In genomic region chr1:16172964-16173446, GRCh38 we compare ENCODE assay signal across 8 cellular contexts. TPM values are rescaled to one million over a fixed set of nuclear protein-coding genes. Genes with fewer than 3 reads are reported as not detected.
DNase-seq lines count a peak whose midpoint lies in the region; ATAC-seq and TF ChIP-seq lines count a peak whose summit lies in the region.

No MANE protein-coding gene starts in this region.

- H3K9me3 Mint-ChIP-seq in HFFc6, result no peaks in the 10 kb centered on the region

- no peak for ATAC-seq in GM18520 (IDR thresholded peaks at IDR 0.05; ENCODE audit: unreplicated experiment)
- no peak for ATAC-seq in HG03095 (IDR thresholded peaks at IDR 0.05; ENCODE audit: unreplicated experiment)

- H3K36me3 Mint-ChIP-seq in HFFc6 (ENCODE audit: low read depth), result no peaks in the 10 kb centered on the region

- H3K4me1 Mint-ChIP-seq in HFFc6 (ENCODE audit: low read depth), result peaks cover 52% of the 10 kb centered on the region

- H3K27me3 Mint-ChIP-seq in HFFc6 (ENCODE audit: insufficient read depth), result peaks cover 4% of the 10 kb centered on the region; the same call in 1 of the 2 replicates

- peak overlapping the region; percentile 60 for H3K4me3 Mint-ChIP-seq in HFFc6

- peak; percentile 53 for DNase-seq in HFFc6
- peak; percentile 72 for DNase-seq in SKM-1 (lab: John Stamatoyannopoulos, UW; ENCODE audit: unreplicated experiment)
- peak; percentile 68 for DNase-seq in fibroblast of the aortic adventitia (ENCODE audit: low read depth)
- peak; percentile 66 for DNase-seq in renal cortical epithelial cell (ENCODE audit: low read depth)
- no peak for DNase-seq in NCI-H2171 (lab: John Stamatoyannopoulos, UW)
- no peak for DNase-seq in cerebellar cortex (ENCODE audit: low spot score)

- TF ChIP-seq CTCF in HFFc6 (IDR thresholded peaks at IDR 0.05) (no peak), fibroblast of the aortic adventitia (IDR thresholded peaks at IDR 0.05; ENCODE audit: insufficient read depth, low read length) (no peak)

- H3K4me3 ChIP-seq in fibroblast of the aortic adventitia (ENCODE audit: low read depth, low read length), result no peak overlapping the region

- peak overlapping the region; percentile 96 for H3K27ac Mint-ChIP-seq in HFFc6

RNA-seq across cellular contexts. Expression of gene EPHA2, which starts 17.1 kb away (rescaled TPM):
- total RNA-seq in HFFc6 (2021; fragmentation: NEBNext Ultra II Directional; extraction: Animal tissue kit (Norgen Biotek cat#: 25700)), result 100 to 1,000 TPM in 1 of 6 experiments, 10 to 100 TPM in 5; 77.3 to 106 (median 81.2) TPM
- total RNA-seq in fibroblast of the aortic adventitia (ENCODE audit: low replicate concordance), result 7.8 and 7.9 TPM in 2 replicates
- 104 and 146 TPM in 2 replicates for total RNA-seq in renal cortical epithelial cell

RNA-seq across cellular contexts. Expression of gene ARHGEF19, which starts 39.4 kb away (rescaled TPM):
- total RNA-seq in HFFc6 (2021; fragmentation: NEBNext Ultra II Directional; extraction: Animal tissue kit (Norgen Biotek cat#: 25700)), result 1 to 10 TPM; 5.5 to 9.0 (median 7.2) TPM
- total RNA-seq in fibroblast of the aortic adventitia (ENCODE audit: low replicate concordance) (2.8 and 12.1 TPM in 2 replicates), renal cortical epithelial cell (2.3 and 3.3 TPM in 2 replicates)

Comparison
In these comparisons a context has a peak if more than half of its experiments do, and no peak if none do; other contexts are left out.
1. DNase-seq: peak in HFFc6 (single experiment), SKM-1 (single experiment), fibroblast of the aortic adventitia (single experiment) and renal cortical epithelial cell (single experiment); none in NCI-H2171 (single experiment) and cerebellar cortex (single experiment).